In genomic region chr2:183541766-183542165, GRCh38 we compare ENCODE assay signal across 18 cellular contexts.
A peak's percentile ranks its signal among the peaks of the same experiment; 100 is the strongest.
DNase-seq lines count a peak whose midpoint lies in the region; ATAC-seq and TF ChIP-seq lines count a peak whose summit lies in the region.
"Had no signal": no experiment of that assay in that cellular context is flagged by ENCODE, and none has a peak within 500 bp of the region (broad histone marks: within the 10 kb centered on the region; RNA-seq: fewer than 3 reads in every experiment).

No MANE protein-coding gene starts in this region.

- no peak overlapping the region for H2AFZ ChIP-seq in GM23248

- no peak for ATAC-seq in heart left ventricle
- ATAC-seq: activated CD8-positive, alpha-beta T cell treated with anti-CD3 and anti-CD28 coated beads for 36 hours; HCT116 had no signal

- TF ChIP-seq CTCF in Peyer's patch (IDR thresholded peaks at IDR 0.05) (no peak), epithelial cell of proximal tubule (conservative IDR thresholded peaks at IDR 0.05; ENCODE audit: low read depth, low read length) (no peak), heart left ventricle (IDR thresholded peaks at IDR 0.05) (no peak), foreskin fibroblast (IDR thresholded peaks at IDR 0.05; ENCODE audit: low read depth, low read length) (no peak)

- H3K9ac ChIP-seq in GM23248, result no peak overlapping the region
- H3K9ac ChIP-seq: BLaER1 treated with 17β-estradiol and CSF1 and Interleukin-3, amounts not matched to agents 10 nM and 100 nM had no signal

- H4K20me1 ChIP-seq in GM23248 (ENCODE audit: insufficient read depth), result no peaks in the 10 kb centered on the region
- H4K20me1 ChIP-seq: BLaER1 treated with 17β-estradiol and CSF1 and Interleukin-3, amounts not matched to agents 10 nM and 100 nM had no signal

- H3K9me2 ChIP-seq in GM23248 (ENCODE audit: insufficient read depth), result no peaks in the 10 kb centered on the region

- TF ChIP-seq POLR2A in Peyer's patch (IDR thresholded peaks at IDR 0.05) (no peak), heart left ventricle (IDR thresholded peaks at IDR 0.05) (no peak)

- H3K79me2 ChIP-seq in GM23248 (ENCODE audit: insufficient read depth), result no peaks in the 10 kb centered on the region

- H3K4me3 ChIP-seq in GM23248, result no peak overlapping the region
- no peak overlapping the region for H3K4me3 ChIP-seq in Peyer's patch
- no peak overlapping the region for H3K4me3 ChIP-seq in epithelial cell of proximal tubule (ENCODE audit: low read depth, low read length)
- H3K4me3 ChIP-seq in heart left ventricle, result no peak overlapping the region
- H3K4me3 ChIP-seq in foreskin fibroblast (ENCODE audit: low read depth in 1 of 2, low read length in 2 of 2), result no peak overlapping the region
- H3K4me3 ChIP-seq: BLaER1 treated with 17β-estradiol and CSF1 and Interleukin-3, amounts not matched to agents 10 nM and 100 nM; dorsolateral prefrontal cortex had no signal

- H3K27me3 ChIP-seq in GM23248 (replicated peaks; ENCODE audit: insufficient read depth) (no peaks in the 10 kb centered on the region), Peyer's patch (no peaks in the 10 kb centered on the region), heart left ventricle (no peaks in the 10 kb centered on the region)
- H3K27me3 ChIP-seq: BLaER1 treated with 17β-estradiol and CSF1 and Interleukin-3, amounts not matched to agents 10 nM and 100 nM had no signal

- DNase-seq in GM23248 (peak; percentile 12), Peyer's patch (peak in 2 of 3 donors; percentile 74 to 81), epithelial cell of proximal tubule (ENCODE audit: low read depth) (peak; percentile 18), renal cortical epithelial cell (ENCODE audit: low read depth) (peak; percentile 76), heart left ventricle (no peak), foreskin fibroblast (no peak), dermis blood vessel endothelial cell (no peak), NOMO-1 treated with DMSO at 0.1 percent for 48 hours (lab: John Stamatoyannopoulos, UW; ENCODE audit: unreplicated experiment) (no peak)
- DNase-seq: activated CD8-positive, alpha-beta T cell treated with anti-CD3 and anti-CD28 coated beads for 36 hours; amygdala; DMS79 treated with DMSO at 0.1 percent for 48 hours; dorsolateral prefrontal cortex; immature natural killer cell; midbrain; NCI-H187 treated with DMSO at 0.1 percent for 48 hours; NCI-H526 treated with DMSO at 0.1 percent for 48 hours had no signal

- intact Hi-C loops in heart left ventricle (cut with DNase I), result no loop called here

- H3K4me2 ChIP-seq in GM23248 (ENCODE audit: unreplicated experiment), result no peak overlapping the region
- H3K4me2 ChIP-seq: BLaER1 treated with 17β-estradiol and CSF1 and Interleukin-3, amounts not matched to agents 10 nM and 100 nM had no signal

- H3K4me1 ChIP-seq in GM23248 (ENCODE audit: insufficient read depth), result no peaks in the 10 kb centered on the region
- peaks cover 0 to 5% (median 0%) of the 10 kb centered on the region in 4 donors for H3K4me1 ChIP-seq in Peyer's patch
- no peaks in the 10 kb centered on the region for H3K4me1 ChIP-seq in heart left ventricle
- H3K4me1 ChIP-seq: BLaER1 treated with 17β-estradiol and CSF1 and Interleukin-3, amounts not matched to agents 10 nM and 100 nM had no signal

- H3F3A ChIP-seq in GM23248 (ENCODE audit: insufficient read depth), result no peaks in the 10 kb centered on the region

- 17 to 26% methylated on average over 6 of the region's 6 CpGs for WGBS in GM23248 (ENCODE audit: low coverage in 1 of 2, low lambda C conversion rate in 2 of 2, missing lambda C conversion rate in 2 of 2), 2 experiments
- WGBS in heart left ventricle, 4 donors, result 75 to 83% (median 80%) methylated on average over 6 of the region's 6 CpGs

- H3K27ac ChIP-seq in GM23248, result no peak overlapping the region
- peak overlapping the region in 1 of 4 donors; percentile 84 for H3K27ac ChIP-seq in Peyer's patch
- no peak overlapping the region for H3K27ac ChIP-seq in heart left ventricle
- H3K27ac ChIP-seq: BLaER1 treated with 17β-estradiol and CSF1 and Interleukin-3, amounts not matched to agents 10 nM and 100 nM; dorsolateral prefrontal cortex had no signal

- H3K9me3 ChIP-seq in GM23248 (ENCODE audit: low read depth) (no peaks in the 10 kb centered on the region), Peyer's patch (no peaks in the 10 kb centered on the region), heart left ventricle (peaks cover 0 to 7% (median 0%) of the 10 kb centered on the region in 12 donors)
- H3K9me3 ChIP-seq: BLaER1 treated with 17β-estradiol and CSF1 and Interleukin-3, amounts not matched to agents 10 nM and 100 nM had no signal

- in situ Hi-C loops in GM23248 (cut with MboI), result no loop called here

- H3K36me3 ChIP-seq in GM23248 (ENCODE audit: low read depth), result no peaks in the 10 kb centered on the region
- H3K36me3 ChIP-seq in Peyer's patch, result no peaks in the 10 kb centered on the region
- no peaks in the 10 kb centered on the region for H3K36me3 ChIP-seq in heart left ventricle
- H3K36me3 ChIP-seq: BLaER1 treated with 17β-estradiol and CSF1 and Interleukin-3, amounts not matched to agents 10 nM and 100 nM had no signal

Comparison
In these comparisons a context has a peak if more than half of its experiments do, and no peak if none do; other contexts are left out.
1. DNase-seq: peak in GM23248 (single experiment), Peyer's patch (2 of 3), epithelial cell of proximal tubule (single experiment) and renal cortical epithelial cell (single experiment); none in heart left ventricle (0 of 5), foreskin fibroblast (0 of 2), dermis blood vessel endothelial cell (single experiment) and NOMO-1 treated with DMSO at 0.1 percent for 48 hours (single experiment).